Comparison of ENCODE assay signal across 21 cellular contexts in the genomic region with DNA sequence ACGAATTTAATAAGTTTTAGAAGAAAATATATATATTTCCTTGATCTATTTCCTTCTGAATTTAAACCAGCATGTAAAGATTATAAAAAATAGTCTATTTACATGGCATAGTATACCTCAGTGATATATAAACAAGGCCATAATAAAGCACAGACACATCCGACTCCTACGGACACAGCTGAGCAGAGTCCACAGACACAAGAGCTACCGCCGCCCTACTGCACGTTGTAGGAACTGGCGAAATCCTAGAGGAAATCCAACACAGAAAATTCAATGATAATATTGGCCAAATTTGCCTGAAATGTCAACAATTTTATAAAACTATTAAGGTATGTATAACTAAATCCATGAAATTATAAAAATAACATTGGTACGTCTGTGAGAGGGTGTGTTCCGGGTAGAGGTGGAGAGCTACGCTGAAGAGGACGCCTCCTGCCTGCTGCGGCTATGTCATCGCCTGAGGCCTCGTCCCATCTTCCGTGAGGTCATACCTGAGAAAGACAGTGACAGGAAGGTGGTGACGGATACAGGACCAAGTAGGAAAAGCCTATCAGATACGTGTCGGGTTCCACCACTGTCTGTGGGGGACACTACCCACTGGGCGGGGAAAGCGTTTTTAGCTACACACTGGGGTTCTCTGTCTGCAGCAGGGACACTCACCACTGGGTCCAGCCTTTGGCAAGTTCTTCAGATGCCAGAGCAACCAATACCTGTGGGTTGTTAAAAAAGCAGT. TPM values are rescaled to one million over a fixed set of nuclear protein-coding genes. Genes with fewer than 3 reads are reported as not detected.
DNase-seq lines count a peak whose midpoint lies in the region; ATAC-seq, FAIRE-seq and TF ChIP-seq lines count a peak whose summit lies in the region.
"Had no signal": no experiment of that assay in that cellular context is flagged by ENCODE, and none has a peak within 500 bp of the region (broad histone marks: within the 10 kb centered on the region; RNA-seq: fewer than 3 reads in every experiment).

No MANE protein-coding gene starts in this region.

- POLR2A ChIA-PET in PC-3 (lab: Charles Lee; ENCODE audit: unreplicated experiment) = interaction anchor here (0.6 kb wide), 1 partner anchor 129 kb away, joined by 4 read pairs; no protein-coding TSS in a partner anchor

- no peak for ATAC-seq in PC-3
- no peak for ATAC-seq in GM21528 (IDR thresholded peaks at IDR 0.05; ENCODE audit: low FRiP score, unreplicated experiment)
- ATAC-seq: left cardiac atrium had no signal

- H3K27ac Mint-ChIP-seq in Calu3 (ENCODE audit: unreplicated experiment) (no peak overlapping the region), glutamatergic neuron (ENCODE audit: unreplicated experiment) (no peak overlapping the region)
- no peak overlapping the region for H3K27ac Mint-ChIP-seq in activated naive CD4-positive, alpha-beta T cell treated with anti-CD3 and anti-CD28 coated beads for 36 hours
- H3K27ac Mint-ChIP-seq: activated B cell treated with CpG ODN at 0.5 μM for 24 hours had no signal

- H3K27ac ChIP-seq in 22Rv1 = no peak overlapping the region
- no peak overlapping the region for H3K27ac ChIP-seq in PC-3 (ENCODE audit: low read length)
- H3K27ac ChIP-seq: adrenal gland, cardiac muscle cell, SJCRH30 had no signal

- intact Hi-C loops in Calu3 (cut with micrococcal nuclease; ENCODE audit: unreplicated experiment) = no loop called here
- intact Hi-C loops in PC-3 (cut with micrococcal nuclease) = no loop called here
- intact Hi-C loops in activated naive CD4-positive, alpha-beta T cell treated with anti-CD3 and anti-CD28 coated beads for 36 hours (cut with micrococcal nuclease) = no loop called here

- H2AFZ ChIP-seq in PC-3 (ENCODE audit: low read length) = no peak overlapping the region

- no peak overlapping the region for H3K9ac ChIP-seq in PC-3 (ENCODE audit: low read length)

- H3K9me3 ChIP-seq in PC-3 (ENCODE audit: low read length) = no peaks in the 10 kb centered on the region
- H3K9me3 ChIP-seq: adrenal gland, SJCRH30 had no signal

- H3K27me3 ChIP-seq in PC-3 (ENCODE audit: low read length) = no peaks in the 10 kb centered on the region
- H3K27me3 ChIP-seq: adrenal gland, cardiac muscle cell, SJCRH30 had no signal

- CTCF ChIA-PET in Calu3 (lab: Charles Lee) = interaction anchor here (0.5 kb wide), 1 partner anchor 75 kb away, joined by 4 read pairs; no protein-coding TSS in a partner anchor
- CTCF ChIA-PET in PC-3 (lab: Charles Lee) = no interaction called here
- CTCF ChIA-PET in activated naive CD4-positive, alpha-beta T cell treated with anti-CD3 and anti-CD28 coated beads for 36 hours (lab: Charles Lee) = interaction anchor here (1.0 kb wide), 1 partner anchor 243 kb away, joined by 7 read pairs; no protein-coding TSS in a partner anchor

- no peak overlapping the region for H3K4me3 ChIP-seq in PC-3 (ENCODE audit: low read length)
- H3K4me3 ChIP-seq: adrenal gland, cardiac muscle cell, SJCRH30 had no signal

- peaks cover 10% of the 10 kb centered on the region; the same call in 1 of the 2 replicates for H3K36me3 ChIP-seq in PC-3 (ENCODE audit: low read depth, low read length)

- no peak overlapping the region for H3K4me2 ChIP-seq in PC-3 (ENCODE audit: low read length)

- no peaks in the 10 kb centered on the region for H3K27me3 Mint-ChIP-seq in Calu3 (ENCODE audit: unreplicated experiment)
- no peaks in the 10 kb centered on the region for H3K27me3 Mint-ChIP-seq in glutamatergic neuron (ENCODE audit: unreplicated experiment)
- no peaks in the 10 kb centered on the region for H3K27me3 Mint-ChIP-seq in activated naive CD4-positive, alpha-beta T cell treated with anti-CD3 and anti-CD28 coated beads for 36 hours (ENCODE audit: low read depth)
- H3K27me3 Mint-ChIP-seq: activated B cell treated with CpG ODN at 0.5 μM for 24 hours had no signal

- TF ChIP-seq CTCF in 22Rv1 (IDR thresholded peaks at IDR 0.05) = peak; percentile 51
- TF ChIP-seq CTCF in Calu3 (IDR thresholded peaks at IDR 0.05; ENCODE audit: unreplicated experiment) = peak; percentile 20
- TF ChIP-seq CTCF in PC-3 (conservative IDR thresholded peaks at IDR 0.05; ENCODE audit: low read depth, low read length) = peak; percentile 22; the same call in 1 of the 2 replicates
- TF ChIP-seq CTCF in glutamatergic neuron (IDR thresholded peaks at IDR 0.05; ENCODE audit: partially characterized antibody, unreplicated experiment) = peak; percentile 11
- no peak for TF ChIP-seq CTCF in D721Med (IDR thresholded peaks at IDR 0.05; ENCODE audit: insufficient read depth, missing control alignments)

- H3K9me2 ChIP-seq in PC-3 (replicated peaks; ENCODE audit: low read length) = no peaks in the 10 kb centered on the region

- no peaks in the 10 kb centered on the region for H3K79me2 ChIP-seq in PC-3 (ENCODE audit: low read length)

- BruUV-seq in Calu3 (replicated peaks; lab: Mats Ljungman, UMichigan) = no TSS peak
- BruUV-seq in PC-3 (replicated peaks; lab: Mats Ljungman, UMichigan) = no TSS peak

- DNase-seq in Calu3 (no peak), PC-3 (no peak), glutamatergic neuron (no peak), D721Med (ENCODE audit: insufficient read length, low spot score) (no peak), LoVo (ENCODE audit: low spot score) (no peak)
- DNase-seq in activated naive CD4-positive, alpha-beta T cell treated with anti-CD3 and anti-CD28 coated beads for 36 hours = no peak
- DNase-seq: activated B cell treated with CpG ODN at 0.5 μM for 24 hours; GOT3; left cardiac atrium; midbrain; NCI-H1436; NCI-H748 treated with DMSO at 0.1 percent for 48 hours; retina; SJCRH30; stimulated activated CD8-positive, alpha-beta memory T cell treated with anti-CD3 and anti-CD28 coated beads, Interleukin-4, amount 100 ng/mL, for 48 hours; substantia nigra had no signal

- no peaks in the 10 kb centered on the region for H3F3A ChIP-seq in PC-3 (ENCODE audit: low read length, unreplicated experiment)

- no peaks in the 10 kb centered on the region for H3K4me1 ChIP-seq in PC-3 (ENCODE audit: insufficient read depth, low read length)
- H3K4me1 ChIP-seq: adrenal gland, SJCRH30 had no signal

- no peak overlapping the region for H3K4me3 Mint-ChIP-seq in Calu3 (ENCODE audit: low read depth, unreplicated experiment)
- no peak overlapping the region for H3K4me3 Mint-ChIP-seq in glutamatergic neuron (ENCODE audit: unreplicated experiment)
- H3K4me3 Mint-ChIP-seq in activated naive CD4-positive, alpha-beta T cell treated with anti-CD3 and anti-CD28 coated beads for 36 hours = no peak overlapping the region
- H3K4me3 Mint-ChIP-seq: activated B cell treated with CpG ODN at 0.5 μM for 24 hours had no signal

- no peaks in the 10 kb centered on the region for H3K9me3 Mint-ChIP-seq in Calu3 (ENCODE audit: low read depth, unreplicated experiment)
- no peaks in the 10 kb centered on the region for H3K9me3 Mint-ChIP-seq in glutamatergic neuron (ENCODE audit: unreplicated experiment)
- no peaks in the 10 kb centered on the region for H3K9me3 Mint-ChIP-seq in activated naive CD4-positive, alpha-beta T cell treated with anti-CD3 and anti-CD28 coated beads for 36 hours
- H3K9me3 Mint-ChIP-seq: activated B cell treated with CpG ODN at 0.5 μM for 24 hours had no signal

- peaks cover 22% of the 10 kb centered on the region for H3K36me3 Mint-ChIP-seq in Calu3 (ENCODE audit: insufficient read depth, unreplicated experiment)
- peaks cover 8% of the 10 kb centered on the region for H3K36me3 Mint-ChIP-seq in glutamatergic neuron (ENCODE audit: unreplicated experiment)
- peaks cover 28% of the 10 kb centered on the region for H3K36me3 Mint-ChIP-seq in activated naive CD4-positive, alpha-beta T cell treated with anti-CD3 and anti-CD28 coated beads for 36 hours (ENCODE audit: low read depth)

- H3K4me1 Mint-ChIP-seq in Calu3 (ENCODE audit: low read depth, unreplicated experiment) (no peaks in the 10 kb centered on the region), glutamatergic neuron (ENCODE audit: low read depth, unreplicated experiment) (no peaks in the 10 kb centered on the region)
- peaks cover 9% of the 10 kb centered on the region for H3K4me1 Mint-ChIP-seq in activated naive CD4-positive, alpha-beta T cell treated with anti-CD3 and anti-CD28 coated beads for 36 hours (ENCODE audit: low read depth)
- H3K4me1 Mint-ChIP-seq: activated B cell treated with CpG ODN at 0.5 μM for 24 hours had no signal

- FAIRE-seq in D721Med (lab: Jason Lieb, UNC) = no peak
- FAIRE-seq: HTR-8/SVneo had no signal

- H4K20me1 ChIP-seq in PC-3 (ENCODE audit: low read length) = no peaks in the 10 kb centered on the region

RNA-seq across cellular contexts. Expression of a gene that starts 29.3 kb away (rescaled TPM):
- 70.1 and 81.7 TPM in 2 replicates for total RNA-seq in Calu3 (2022)
- 49.2 and 50.2 TPM in 2 replicates for total RNA-seq in PC-3 (2014; rRNA removed)
- 27.2 TPM for total RNA-seq in glutamatergic neuron (ENCODE audit: unreplicated experiment)
- 100 to 1,000 TPM; 145 to 149 TPM for total RNA-seq in activated naive CD4-positive, alpha-beta T cell treated with anti-CD3 and anti-CD28 coated beads for 36 hours
